ENCODE assay signal across 8 cellular contexts in genomic region chr17:76182016-76182764, GRCh38. TPM values are rescaled to one million over a fixed set of nuclear protein-coding genes. Genes with fewer than 3 reads are reported as not detected.
DNase-seq lines count a peak whose midpoint lies in the region; ATAC-seq and TF ChIP-seq lines count a peak whose summit lies in the region.

No MANE protein-coding gene starts in this region.

- peak overlapping the region; percentile 95 for H3K27ac Mint-ChIP-seq in activated CD4-positive, alpha-beta memory T cell treated with anti-CD3 and anti-CD28 coated beads, Interleukin-2, amount 10 ng/mL, durations not matched to agents 7 days and 5 days
- H3K27ac Mint-ChIP-seq in memory B cell, result peak overlapping the region; percentile 68

- POLR2A ChIA-PET in activated CD4-positive, alpha-beta memory T cell treated with anti-CD3 and anti-CD28 coated beads, Interleukin-2, amount 10 ng/mL, durations not matched to agents 7 days and 5 days (lab: Charles Lee), result interaction anchor here (0.6 to 21.2 kb wide), 23 partner anchors 10 to 885 kb away, joined by 3 to 1244 read pairs (median 5); partner anchors contain the start of genes EXOC7, FOXJ1, PRPSAP1 and UBALD2

- ATAC-seq in memory B cell (ENCODE audit: low read depth), result peak; percentile 95
- ATAC-seq in GM21390 (IDR thresholded peaks at IDR 0.05; ENCODE audit: unreplicated experiment), result no peak

- in situ Hi-C loops in GM13976 (cut with MboI; ENCODE audit: low sequenced_read_pairs, unreplicated experiment), result no loop called here

- peak; percentile 86 for TF ChIP-seq CTCF in GM13976 (IDR thresholded peaks at IDR 0.05; ENCODE audit: borderline replicate concordance, control extremely low read depth, extremely low read depth, insufficient read depth, missing control alignments)

- peak; percentile 88 for DNase-seq in GM13976 (ENCODE audit: low spot score)
- DNase-seq in HuH-7.5 (ENCODE audit: low spot score), result peak; percentile 88
- DNase-seq in NOMO-1 (lab: John Stamatoyannopoulos, UW; ENCODE audit: unreplicated experiment in 2 of 2), result peak; percentile 80 to 89
- DNase-seq in activated CD4-positive, alpha-beta memory T cell treated with anti-CD3 and anti-CD28 coated beads, Interleukin-2, amount 10 ng/mL, durations not matched to agents 7 days and 5 days, result peak; percentile 96
- DNase-seq in effector CD8-positive, alpha-beta T cell (lab: John Stamatoyannopoulos, UW), result peak; percentile 83
- peak; percentile 96 to 98 for DNase-seq in memory B cell (ENCODE audit: low spot score in 2 of 2)
- peak; percentile 84 for DNase-seq in stimulated activated CD8-positive, alpha-beta memory T cell treated with anti-CD3 and anti-CD28 coated beads, Interleukin-15, amount 100 ng/mL, for 24 hours (ENCODE audit: low read depth)

- CTCF ChIA-PET in activated CD4-positive, alpha-beta memory T cell treated with anti-CD3 and anti-CD28 coated beads, Interleukin-2, amount 10 ng/mL, durations not matched to agents 7 days and 5 days (lab: Charles Lee), result interaction anchor here (0.7 to 8.6 kb wide), 28 partner anchors 10 to 325 kb away, joined by 3 to 75 read pairs (median 6); partner anchors contain the start of genes FOXJ1 and UBALD2

- H3K36me3 Mint-ChIP-seq in activated CD4-positive, alpha-beta memory T cell treated with anti-CD3 and anti-CD28 coated beads, Interleukin-2, amount 10 ng/mL, durations not matched to agents 7 days and 5 days (ENCODE audit: low read depth), result peaks cover 23% of the 10 kb centered on the region
- no peaks in the 10 kb centered on the region for H3K36me3 Mint-ChIP-seq in memory B cell

- H3K27me3 Mint-ChIP-seq in activated CD4-positive, alpha-beta memory T cell treated with anti-CD3 and anti-CD28 coated beads, Interleukin-2, amount 10 ng/mL, durations not matched to agents 7 days and 5 days, result no peaks in the 10 kb centered on the region
- no peaks in the 10 kb centered on the region for H3K27me3 Mint-ChIP-seq in memory B cell

- H3K9me3 Mint-ChIP-seq in activated CD4-positive, alpha-beta memory T cell treated with anti-CD3 and anti-CD28 coated beads, Interleukin-2, amount 10 ng/mL, durations not matched to agents 7 days and 5 days, result no peaks in the 10 kb centered on the region
- H3K9me3 Mint-ChIP-seq in memory B cell, result no peaks in the 10 kb centered on the region

- H3K4me1 Mint-ChIP-seq in activated CD4-positive, alpha-beta memory T cell treated with anti-CD3 and anti-CD28 coated beads, Interleukin-2, amount 10 ng/mL, durations not matched to agents 7 days and 5 days, result peaks cover 61% of the 10 kb centered on the region
- H3K4me1 Mint-ChIP-seq in memory B cell, result peaks cover 17% of the 10 kb centered on the region

- H3K4me3 Mint-ChIP-seq in activated CD4-positive, alpha-beta memory T cell treated with anti-CD3 and anti-CD28 coated beads, Interleukin-2, amount 10 ng/mL, durations not matched to agents 7 days and 5 days, result peak overlapping the region; percentile 47
- peak overlapping the region; percentile 17 for H3K4me3 Mint-ChIP-seq in memory B cell

RNA-seq across cellular contexts. Expression of gene FOXJ1, which starts 41.1 kb away (rescaled TPM):
- under 1 TPM; 0.13 to 0.15 TPM for total RNA-seq in activated CD4-positive, alpha-beta memory T cell treated with anti-CD3 and anti-CD28 coated beads, Interleukin-2, amount 10 ng/mL, durations not matched to agents 7 days and 5 days

RNA-seq across cellular contexts. Expression of gene RNF157, which starts 58.1 kb away (rescaled TPM):
- total RNA-seq in activated CD4-positive, alpha-beta memory T cell treated with anti-CD3 and anti-CD28 coated beads, Interleukin-2, amount 10 ng/mL, durations not matched to agents 7 days and 5 days, result 10 to 100 TPM; 79.8 to 83.9 TPM
